In the genomic region with DNA sequence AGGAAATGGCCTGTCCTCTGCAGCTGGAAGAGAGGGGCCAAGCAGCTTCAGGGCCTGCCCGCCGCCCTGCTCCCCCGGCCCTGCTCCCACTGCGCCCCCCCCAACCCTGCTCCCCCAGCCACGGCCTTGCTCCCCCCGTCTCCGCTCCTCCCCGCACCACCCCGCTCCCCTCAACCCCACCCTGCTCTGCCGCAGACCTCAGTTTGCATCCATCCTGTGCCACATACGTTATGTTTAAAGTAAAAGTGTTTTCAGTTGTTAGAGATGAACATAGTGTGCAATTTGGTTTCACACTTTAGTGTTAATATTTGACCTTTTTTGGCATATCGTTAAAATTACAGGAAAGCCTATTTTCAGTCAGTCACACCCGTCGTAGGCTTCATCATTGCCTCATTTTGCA, we compare ENCODE assay signal across 13 cellular contexts. TPM values are rescaled to one million over a fixed set of nuclear protein-coding genes. Genes with fewer than 3 reads are reported as not detected.
DNase-seq lines count a peak whose midpoint lies in the region; ATAC-seq and TF ChIP-seq lines count a peak whose summit lies in the region.
"Had no signal": no experiment of that assay in that cellular context is flagged by ENCODE, and none has a peak within 500 bp of the region (broad histone marks: within the 10 kb centered on the region; RNA-seq: fewer than 3 reads in every experiment).

No MANE protein-coding gene starts in this region.

- no peak overlapping the region for H4K8ac ChIP-seq in H9 (replicated peaks; ENCODE audit: insufficient read length, low read depth, low read length)

- peak in 4 of 5 donors; percentile 35 to 45 (median 39) for DNase-seq in CD4-positive, alpha-beta memory T cell
- DNase-seq in H9: no peak
- DNase-seq in naive thymus-derived CD4-positive, alpha-beta T cell: peak in 7 of 9 donors; percentile 20 to 59 (median 35)
- no peak for DNase-seq in SJCRH30
- DNase-seq in OCI-M1 (lab: John Stamatoyannopoulos, UW): no peak
- DNase-seq: DND-41, GM23248, midbrain had no signal

- H3K79me1 ChIP-seq in H9 (ENCODE audit: insufficient read depth, low read depth, low read length, poor library complexity, severe bottlenecking): no peaks in the 10 kb centered on the region

- peak overlapping the region; percentile 29 to 80 (median 69) for H3K4me3 Mint-ChIP-seq in CD4-positive, alpha-beta memory T cell
- H3K4me3 Mint-ChIP-seq in H9: no peak overlapping the region
- peak overlapping the region; percentile 78 for H3K4me3 Mint-ChIP-seq in activated naive CD8-positive, alpha-beta T cell
- H3K4me3 Mint-ChIP-seq in naive thymus-derived CD4-positive, alpha-beta T cell: peak overlapping the region in 9 of 10 donors; percentile 59 to 82 (median 75)

- no peaks in the 10 kb centered on the region for H4K20me1 ChIP-seq in H9 (ENCODE audit: control insufficient read depth, insufficient read depth, insufficient read length)

- no peak for TF ChIP-seq CTCF in H9 (conservative IDR thresholded peaks at IDR 0.05)

- H3K23ac ChIP-seq in H9 (ENCODE audit: insufficient read length, low read depth, low read length): no peak overlapping the region

- H4K5ac ChIP-seq in H9 (ENCODE audit: insufficient read length, low read depth, low read length): no peak overlapping the region

- H3K27ac ChIP-seq in CD4-positive, alpha-beta memory T cell (ENCODE audit: low read depth, low read length): peak overlapping the region; percentile 56
- no peak overlapping the region for H3K27ac ChIP-seq in H9 (ENCODE audit: insufficient read length, low read depth, low read length)
- H3K27ac ChIP-seq in naive thymus-derived CD4-positive, alpha-beta T cell (ENCODE audit: low read depth, low read length): peak overlapping the region; percentile 78
- H3K27ac ChIP-seq in SJCRH30: no peak overlapping the region
- H3K27ac ChIP-seq: GM23248, parathyroid adenoma had no signal

- no peak overlapping the region for H3K9ac ChIP-seq in H9 (ENCODE audit: extremely low read depth, insufficient read length, low read length)
- H3K9ac ChIP-seq: GM23248, parathyroid adenoma had no signal

- no peaks in the 10 kb centered on the region for H3K9me3 ChIP-seq in CD4-positive, alpha-beta memory T cell (ENCODE audit: control insufficient read depth in 1 of 2, low read length in 2 of 2)
- no peaks in the 10 kb centered on the region for H3K9me3 ChIP-seq in H9 (ENCODE audit: control insufficient read depth, low read depth, low read length)
- H3K9me3 ChIP-seq in naive thymus-derived CD4-positive, alpha-beta T cell (ENCODE audit: control insufficient read depth in 2 of 3, low read length in 3 of 3): no peaks in the 10 kb centered on the region
- no peaks in the 10 kb centered on the region for H3K9me3 ChIP-seq in SJCRH30 (replicated peaks)

- POLR2A ChIA-PET in CD4-positive, alpha-beta memory T cell (lab: Charles Lee; ENCODE audit: partially characterized antibody): interaction anchor here (1.0 to 1.5 kb wide), 3 partner anchors 33 to 36 kb away, joined by 3 to 5 read pairs (median 4); a partner anchor contains a TSS
- POLR2A ChIA-PET in naive thymus-derived CD4-positive, alpha-beta T cell (lab: Charles Lee): interaction anchor here (0.9 to 1.6 kb wide), 3 partner anchors 34 to 212 kb away, joined by 3 to 5 read pairs (median 4); a partner anchor contains a TSS

- H3K4ac ChIP-seq in H9 (ENCODE audit: low read depth, low read length): no peak overlapping the region

- H3K14ac ChIP-seq in H9 (ENCODE audit: insufficient read depth, low read length): no peak overlapping the region

- no peak overlapping the region for H2BK5ac ChIP-seq in H9 (ENCODE audit: insufficient read length, low read length)

- no peak overlapping the region for H3T11ph ChIP-seq in H9 (ENCODE audit: low read length)

- H2BK12ac ChIP-seq in H9 (ENCODE audit: insufficient read length, low read depth, low read length): no peak overlapping the region

- no peak overlapping the region for H2AK5ac ChIP-seq in H9 (ENCODE audit: insufficient read length, low read length)

- no CpG with 5 or more reads among the region's 14 CpGs for WGBS in H9 (ENCODE audit: extremely low coverage, insufficient read length, low lambda C conversion rate)

- ATAC-seq in naive thymus-derived CD4-positive, alpha-beta T cell: peak; percentile 66
- no peak for ATAC-seq in GM18868 (IDR thresholded peaks at IDR 0.05; ENCODE audit: unreplicated experiment)
- ATAC-seq in HG02588 (IDR thresholded peaks at IDR 0.05; ENCODE audit: unreplicated experiment): no peak

- intact Hi-C loops in CD4-positive, alpha-beta memory T cell (cut with micrococcal nuclease): no loop called here
- intact Hi-C loops in naive thymus-derived CD4-positive, alpha-beta T cell (cut with micrococcal nuclease): loop anchor here in 1 of 2 donors (1.0 to 10.0 kb wide), 3 partner anchors 34 to 140 kb away; a partner anchor contains a TSS

- H3K27me3 Mint-ChIP-seq in CD4-positive, alpha-beta memory T cell: no peaks in the 10 kb centered on the region
- no peaks in the 10 kb centered on the region for H3K27me3 Mint-ChIP-seq in H9 (ENCODE audit: low read depth)
- H3K27me3 Mint-ChIP-seq in activated naive CD8-positive, alpha-beta T cell: no peaks in the 10 kb centered on the region
- no peaks in the 10 kb centered on the region for H3K27me3 Mint-ChIP-seq in naive thymus-derived CD4-positive, alpha-beta T cell

- no peaks in the 10 kb centered on the region for H3K79me2 ChIP-seq in H9 (ENCODE audit: insufficient read depth, low read length)
- H3K79me2 ChIP-seq: parathyroid adenoma had no signal

- peaks cover 6 to 30% (median 13%) of the 10 kb centered on the region in 4 donors for H3K4me1 Mint-ChIP-seq in CD4-positive, alpha-beta memory T cell
- peaks cover 7 to 11% of the 10 kb centered on the region in 2 experiments; a peak in 3 of 4 replicates for H3K4me1 Mint-ChIP-seq in H9
- H3K4me1 Mint-ChIP-seq in activated naive CD8-positive, alpha-beta T cell (ENCODE audit: low read depth): peaks cover 31% of the 10 kb centered on the region
- peaks cover 5 to 40% (median 16%) of the 10 kb centered on the region in 7 donors for H3K4me1 Mint-ChIP-seq in naive thymus-derived CD4-positive, alpha-beta T cell

- H3K36me3 ChIP-seq in CD4-positive, alpha-beta memory T cell (ENCODE audit: insufficient read depth, low read length): peaks cover 20% of the 10 kb centered on the region
- H3K36me3 ChIP-seq in naive thymus-derived CD4-positive, alpha-beta T cell (ENCODE audit: control insufficient read depth in 2 of 3, insufficient read depth in 3 of 3, low read length in 3 of 3): peaks cover 0 to 34% (median 0%) of the 10 kb centered on the region in 3 experiments
- H3K36me3 ChIP-seq in SJCRH30: peaks cover 27% of the 10 kb centered on the region

- no peak overlapping the region for H3K4me2 ChIP-seq in H9 (ENCODE audit: insufficient read depth, insufficient read length, low read length)

- H3K23me2 ChIP-seq in H9 (ENCODE audit: insufficient read length, low read depth, low read length, poor library complexity, severe bottlenecking): no peaks in the 10 kb centered on the region

- H2BK15ac ChIP-seq in H9 (ENCODE audit: low read depth, low read length): no peak overlapping the region

- no peak overlapping the region for H3K56ac ChIP-seq in H9 (ENCODE audit: insufficient read length, low read depth, low read length)

- H4K91ac ChIP-seq in H9 (ENCODE audit: insufficient read length, low read depth, low read length): no peak overlapping the region

- no peaks in the 10 kb centered on the region for H3K9me3 Mint-ChIP-seq in CD4-positive, alpha-beta memory T cell
- H3K9me3 Mint-ChIP-seq in H9: no peaks in the 10 kb centered on the region
- no peaks in the 10 kb centered on the region for H3K9me3 Mint-ChIP-seq in activated naive CD8-positive, alpha-beta T cell (ENCODE audit: low read depth)
- H3K9me3 Mint-ChIP-seq in naive thymus-derived CD4-positive, alpha-beta T cell: no peaks in the 10 kb centered on the region

- CTCF ChIA-PET in CD4-positive, alpha-beta memory T cell (lab: Charles Lee; ENCODE audit: partially characterized antibody): no interaction called here
- CTCF ChIA-PET in naive thymus-derived CD4-positive, alpha-beta T cell (lab: Charles Lee): interaction anchor here (0.6 kb wide), 1 partner anchor 20 kb away, joined by 3 read pairs; no protein-coding TSS in a partner anchor

- H2BK120ac ChIP-seq in H9 (ENCODE audit: low read depth, low read length, poor library complexity, severe bottlenecking): no peak overlapping the region

- H3K36me3 Mint-ChIP-seq in CD4-positive, alpha-beta memory T cell: peaks cover 7 to 13% of the 10 kb centered on the region in 2 donors
- H3K36me3 Mint-ChIP-seq in H9 (ENCODE audit: insufficient read depth in 1 of 3, low read depth in 3 of 3): peaks cover 7 to 40% (median 35%) of the 10 kb centered on the region in 3 experiments; a peak in 6 of 7 replicates
- H3K36me3 Mint-ChIP-seq in activated naive CD8-positive, alpha-beta T cell: peaks cover 2% of the 10 kb centered on the region
- peaks cover 0 to 19% (median 3%) of the 10 kb centered on the region in 5 donors for H3K36me3 Mint-ChIP-seq in naive thymus-derived CD4-positive, alpha-beta T cell

- no peaks in the 10 kb centered on the region for H3K27me3 ChIP-seq in CD4-positive, alpha-beta memory T cell (ENCODE audit: insufficient read depth, low read length)
- H3K27me3 ChIP-seq in H9 (ENCODE audit: insufficient read depth, low read length) (no peaks in the 10 kb centered on the region), SJCRH30 (no peaks in the 10 kb centered on the region)
- no peaks in the 10 kb centered on the region for H3K27me3 ChIP-seq in naive thymus-derived CD4-positive, alpha-beta T cell (ENCODE audit: control insufficient read depth in 2 of 2, insufficient read depth in 2 of 2, low read length in 2 of 2)

- H3K27ac Mint-ChIP-seq in CD4-positive, alpha-beta memory T cell: peak overlapping the region; percentile 67 to 97 (median 92)
- peak overlapping the region in 2 of 3 experiments; percentile 89 to 97; a peak in 2 of 7 replicates for H3K27ac Mint-ChIP-seq in H9
- peak overlapping the region; percentile 96 for H3K27ac Mint-ChIP-seq in activated naive CD8-positive, alpha-beta T cell
- H3K27ac Mint-ChIP-seq in naive thymus-derived CD4-positive, alpha-beta T cell: peak overlapping the region; percentile 65 to 98 (median 91)

- H2BK20ac ChIP-seq in H9 (ENCODE audit: low read depth, low read length, poor library complexity, severe bottlenecking): no peak overlapping the region

- peaks cover 26% of the 10 kb centered on the region for H3K4me1 ChIP-seq in CD4-positive, alpha-beta memory T cell (ENCODE audit: insufficient read depth, low read length)
- H3K4me1 ChIP-seq in H9 (ENCODE audit: insufficient read depth, low read length): no peaks in the 10 kb centered on the region
- H3K4me1 ChIP-seq in naive thymus-derived CD4-positive, alpha-beta T cell (ENCODE audit: control insufficient read depth in 2 of 2, insufficient read depth in 2 of 2, low read length in 2 of 2): peaks cover 8 to 34% of the 10 kb centered on the region in 2 donors
- H3K4me1 ChIP-seq in SJCRH30: no peaks in the 10 kb centered on the region
- H3K4me1 ChIP-seq: parathyroid adenoma had no signal

- H3K18ac ChIP-seq in H9 (ENCODE audit: insufficient read length, low read depth, low read length): no peak overlapping the region

- H2AFZ ChIP-seq in H9 (ENCODE audit: low read length): no peak overlapping the region
- H2AFZ ChIP-seq: GM23248, parathyroid adenoma had no signal

- H3K4me3 ChIP-seq in CD4-positive, alpha-beta memory T cell (ENCODE audit: low read length in 2 of 2): no peak overlapping the region
- H3K4me3 ChIP-seq in naive thymus-derived CD4-positive, alpha-beta T cell (ENCODE audit: low read length): peak overlapping the region; percentile 43
- H3K4me3 ChIP-seq in SJCRH30: no peak overlapping the region
- H3K4me3 ChIP-seq: GM23248, skin epidermis had no signal

RNA-seq across cellular contexts. Expression of a gene that starts 34.1 kb away (rescaled TPM):
- total RNA-seq in CD4-positive, alpha-beta memory T cell: 10 to 100 TPM; 94.6 to 95.9 TPM
- 10 to 100 TPM; 14.1 to 17.8 TPM for polyA plus RNA-seq in CD4-positive, alpha-beta memory T cell
- total RNA-seq in H9 (2021): 23.0 and 25.2 TPM in 2 replicates
- total RNA-seq in naive thymus-derived CD4-positive, alpha-beta T cell: 100 to 1,000 TPM in 4 of 5 experiments, 10 to 100 TPM in 1; 54.7 to 118 (median 108) TPM
- 10 to 100 TPM; 16.9 to 22.9 TPM for polyA plus RNA-seq in naive thymus-derived CD4-positive, alpha-beta T cell
- total RNA-seq in SJCRH30 (2014; rRNA removed; shearing (Covaris generic)): 22.4 and 27.0 TPM in 2 replicates

Comparison
In these comparisons a context has a peak if more than half of its experiments do, and no peak if none do; other contexts are left out.
1. DNase-seq: peak in CD4-positive, alpha-beta memory T cell (4 of 5) and naive thymus-derived CD4-positive, alpha-beta T cell (7 of 9); none in H9 (single experiment), SJCRH30 (0 of 2) and OCI-M1 (single experiment).
2. H3K27ac ChIP-seq: peak in CD4-positive, alpha-beta memory T cell (single experiment) and naive thymus-derived CD4-positive, alpha-beta T cell (single experiment); none in H9 (single experiment) and SJCRH30 (single experiment).
3. H3K4me3 Mint-ChIP-seq: peak in CD4-positive, alpha-beta memory T cell (8 of 8), activated naive CD8-positive, alpha-beta T cell (single experiment) and naive thymus-derived CD4-positive, alpha-beta T cell (9 of 10); none in H9 (0 of 2).
4. Peak in every context shown above with its lines, with median percentiles within 50 percentile points of each other: H3K27ac Mint-ChIP-seq.